ENCODE assay signal across 12 cellular contexts in genomic region chr4:6198278-6198677, GRCh38. TPM values are rescaled to one million over a fixed set of nuclear protein-coding genes. Genes with fewer than 3 reads are reported as not detected.
A peak's percentile ranks its signal among the peaks of the same experiment; 100 is the strongest.
DNase-seq lines count a peak whose midpoint lies in the region; ATAC-seq, FAIRE-seq and TF ChIP-seq lines count a peak whose summit lies in the region.
"Had no signal": no experiment of that assay in that cellular context is flagged by ENCODE, and none has a peak within 500 bp of the region (broad histone marks: within the 10 kb centered on the region; RNA-seq: fewer than 3 reads in every experiment).

No MANE protein-coding gene starts in this region.

- ATAC-seq in HG02642 (IDR thresholded peaks at IDR 0.05; ENCODE audit: poor library complexity, unreplicated experiment) = no peak

- H3K4ac ChIP-seq in mesenchymal stem cell (ENCODE audit: low read depth in 1 of 2, low read length in 2 of 2) = no peak overlapping the region

- H2AK5ac ChIP-seq in mesenchymal stem cell (ENCODE audit: low read length, severe bottlenecking) = no peak overlapping the region

- H3K27ac ChIP-seq in kidney (ENCODE audit: low read depth in 2 of 2, low read length in 2 of 2) (no peak overlapping the region), mesenchymal stem cell (ENCODE audit: low read length, poor library complexity, severe bottlenecking) (no peak overlapping the region)

- H2BK12ac ChIP-seq in mesenchymal stem cell (ENCODE audit: low read length in 2 of 2) = no peak overlapping the region

- peak overlapping the region; percentile 5; the same call in 1 of the 2 replicates for H3K4me3 ChIP-seq in Jurkat, Clone E6-1 (ENCODE audit: low read length)
- H3K4me3 ChIP-seq in kidney (ENCODE audit: low read length in 2 of 2) (no peak overlapping the region), mesenchymal stem cell (ENCODE audit: insufficient read depth in 1 of 2, low read depth in 1 of 2, low read length in 2 of 2) (no peak overlapping the region)

- intact Hi-C loops in kidney (cut with DNase I) = no loop called here

- H4K91ac ChIP-seq in mesenchymal stem cell (ENCODE audit: low read length) = no peak overlapping the region

- H3K9me3 ChIP-seq in kidney (ENCODE audit: control insufficient read depth in 1 of 2, low read length in 2 of 2) (peaks cover 0 to 6% of the 10 kb centered on the region in 2 donors), mesenchymal stem cell (ENCODE audit: control insufficient read depth, low read length) (peaks cover 7% of the 10 kb centered on the region)

- FAIRE-seq in kidney (lab: Jason Lieb, UNC) = no peak

- H2BK5ac ChIP-seq in mesenchymal stem cell (ENCODE audit: low read depth, low read length, poor library complexity, severe bottlenecking) = no peak overlapping the region

- no peaks in the 10 kb centered on the region for H3K36me3 ChIP-seq in kidney (ENCODE audit: control insufficient read depth in 1 of 2, insufficient read depth in 2 of 2, low read length in 2 of 2)
- no peaks in the 10 kb centered on the region for H3K36me3 ChIP-seq in mesenchymal stem cell (ENCODE audit: control insufficient read depth in 1 of 2, insufficient read depth in 2 of 2, low read depth in 1 of 2, low read length in 2 of 2)
- H3K36me3 ChIP-seq: heart left ventricle had no signal

- 43% methylated on average over 5 of the region's 6 CpGs for WGBS in mesenchymal stem cell

- H3K23ac ChIP-seq in mesenchymal stem cell (ENCODE audit: low read length in 2 of 2) = no peak overlapping the region

- no peak overlapping the region for H2AFZ ChIP-seq in mesenchymal stem cell (ENCODE audit: low read depth, low read length)

- no peak overlapping the region for H4K8ac ChIP-seq in mesenchymal stem cell (ENCODE audit: low read length)

- H3K79me1 ChIP-seq in mesenchymal stem cell (replicated peaks; ENCODE audit: low read length, poor library complexity, severe bottlenecking) = no peaks in the 10 kb centered on the region

- H2BK15ac ChIP-seq in mesenchymal stem cell (ENCODE audit: low read depth, poor library complexity, severe bottlenecking) = no peak overlapping the region

- peaks cover 0 to 10% of the 10 kb centered on the region in 2 donors for H3K4me1 ChIP-seq in kidney (ENCODE audit: control insufficient read depth in 1 of 2, insufficient read depth in 1 of 2, low read depth in 1 of 2, low read length in 2 of 2)
- peaks cover 20% of the 10 kb centered on the region for H3K4me1 ChIP-seq in mesenchymal stem cell (ENCODE audit: control insufficient read depth, insufficient read depth, low read depth, low read length)

- DNase-seq in Jurkat, Clone E6-1 (ENCODE audit: low read depth, low spot score) = no peak
- peak; percentile 34 for DNase-seq in activated T-cell treated with anti-CD3 and anti-CD28 coated beads, Interleukin-2, amount 50 U/mL, for 1 hour
- peak; percentile 40 for DNase-seq in kidney
- peak; percentile 75 to 76 for DNase-seq in stimulated activated CD8-positive, alpha-beta memory T cell treated with anti-CD3 and anti-CD28 coated beads, Interleukin-15, amount 100 ng/mL, for 48 hours (ENCODE audit: low read depth in 2 of 2)
- DNase-seq in GF-D8 (lab: John Stamatoyannopoulos, UW) = no peak
- no peak for DNase-seq in mesenchymal stem cell
- no peak for DNase-seq in Kasumi-1 (lab: John Stamatoyannopoulos, UW)
- DNase-seq: DMS79, heart left ventricle, NCI-H1436 had no signal

- no peak overlapping the region for H3K4me2 ChIP-seq in mesenchymal stem cell (ENCODE audit: low read length, poor library complexity, severe bottlenecking)

- no peak for TF ChIP-seq CTCF in kidney (IDR thresholded peaks at IDR 0.05; ENCODE audit: borderline replicate concordance, extremely low read depth, insufficient read depth)

- no peak overlapping the region for H3K9ac ChIP-seq in kidney (ENCODE audit: low read length in 2 of 2)
- no peak overlapping the region for H3K9ac ChIP-seq in mesenchymal stem cell (ENCODE audit: low read length)

- H2BK120ac ChIP-seq in mesenchymal stem cell (ENCODE audit: low read depth, low read length) = no peak overlapping the region

- H3K18ac ChIP-seq in mesenchymal stem cell (ENCODE audit: low read depth in 1 of 2, low read length in 2 of 2) = no peak overlapping the region

- H3K27me3 ChIP-seq in mesenchymal stem cell (ENCODE audit: control insufficient read depth in 1 of 2, insufficient read depth in 1 of 2, low read length in 2 of 2) = peaks cover 63% of the 10 kb centered on the region in 2 experiments

- no peak overlapping the region for H3K14ac ChIP-seq in mesenchymal stem cell (ENCODE audit: low read length in 2 of 2)

RNA-seq across cellular contexts. Expression of gene JAKMIP1, which starts 2.1 kb away (rescaled TPM):
- 24.4 TPM for polyA plus RNA-seq in Jurkat, Clone E6-1 (2012; ENCODE audit: insufficient read depth, insufficient read length)
- 0.69 TPM for total RNA-seq in kidney
- not detected for polyA plus RNA-seq in kidney (ENCODE audit: insufficient read depth, low read depth, low replicate concordance)
- not detected for polyA plus RNA-seq in mesenchymal stem cell (2013, experiment 1 of 2)
- not detected for polyA plus RNA-seq in mesenchymal stem cell (2013, experiment 2 of 2)
- total RNA-seq: RPMI7951 had no signal

Comparison
In these comparisons a context has a peak if more than half of its experiments do, and no peak if none do; other contexts are left out.
1. DNase-seq: peak in activated T-cell treated with anti-CD3 and anti-CD28 coated beads, Interleukin-2, amount 50 U/mL, for 1 hour (single experiment), kidney (single experiment) and stimulated activated CD8-positive, alpha-beta memory T cell treated with anti-CD3 and anti-CD28 coated beads, Interleukin-15, amount 100 ng/mL, for 48 hours (2 of 2); none in Jurkat, Clone E6-1 (single experiment), GF-D8 (single experiment), mesenchymal stem cell (single experiment) and Kasumi-1 (0 of 2).